ENCODE assay signal across 8 cellular contexts in the genomic region with DNA sequence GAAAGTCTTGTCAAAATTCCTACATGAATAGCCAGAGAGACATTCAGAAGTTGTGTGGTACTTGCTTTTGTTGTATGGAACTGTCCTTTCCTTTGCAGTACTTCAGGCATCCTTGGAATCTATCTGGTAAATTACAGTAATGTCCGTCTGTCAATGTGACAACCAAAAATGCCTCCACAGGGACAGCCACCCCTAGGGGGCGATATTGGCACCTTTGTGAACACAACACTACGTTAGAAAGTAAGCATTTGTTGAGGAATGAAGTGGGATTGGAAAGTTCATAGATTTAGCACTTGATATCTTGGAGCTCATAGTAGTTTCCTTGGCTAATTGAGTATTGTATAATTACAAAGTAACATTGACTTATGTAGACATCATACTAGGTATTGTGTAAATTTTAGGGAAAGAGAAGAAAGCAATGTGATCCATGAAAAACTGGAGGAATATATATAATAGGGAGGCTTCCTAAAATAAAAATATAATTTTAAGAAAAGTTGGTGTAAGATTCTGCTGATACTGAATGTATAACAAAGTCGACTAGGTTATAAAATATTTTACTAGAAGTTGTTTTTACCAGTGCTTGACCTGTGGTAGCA. TPM values are rescaled to one million over a fixed set of nuclear protein-coding genes. Genes with fewer than 3 reads are reported as not detected.
DNase-seq lines count a peak whose midpoint lies in the region; ATAC-seq, FAIRE-seq and TF ChIP-seq lines count a peak whose summit lies in the region.

No MANE protein-coding gene starts in this region.

- FAIRE-seq in A549 (lab: Jason Lieb, UNC), result peak; percentile 43

- peak; percentile 47 to 58; a peak in 4 of 5 replicates for TF ChIP-seq RAD21 in A549 (conservative IDR thresholded peaks at IDR 0.05 in 1 of 2, IDR thresholded peaks at IDR 0.05 in 1 of 2)

- no peak for TF ChIP-seq EP300 in A549 (IDR thresholded peaks at IDR 0.05)

- CTCF ChIA-PET in A549 (lab: Yijun Ruan, JAX), result interaction anchor here (0.6 to 1.2 kb wide), 11 partner anchors 9 to 82 kb away, joined by 3 to 5 read pairs (median 3); no protein-coding TSS in a partner anchor
- CTCF ChIA-PET in GM10248 (lab: Yijun Ruan, JAX), result interaction anchor here (0.6 to 3.3 kb wide), 9 partner anchors 8 to 90 kb away, joined by 3 to 9 read pairs (median 4); partner anchors contain the start of gene TMEFF1

- ATAC-seq in A549, result peak; percentile 68 to 93
- ATAC-seq in HG03175 (IDR thresholded peaks at IDR 0.05; ENCODE audit: unreplicated experiment), result peak; percentile 77

- H3K36me3 ChIP-seq in kidney epithelial cell (ENCODE audit: control insufficient read depth, insufficient read depth, low read length), result no peaks in the 10 kb centered on the region

- no peaks in the 10 kb centered on the region for H3K9me3 ChIP-seq in A549

- no peak overlapping the region for H3K27ac ChIP-seq in A549

- H3K4me2 ChIP-seq in A549, result no peak overlapping the region

- H3K4me1 ChIP-seq in A549, result no peaks in the 10 kb centered on the region

- POLR2A ChIA-PET in A549 (lab: Yijun Ruan, JAX) (no interaction called here), GM10248 (lab: Yijun Ruan, JAX) (no interaction called here)

- DNase-seq in A549 (ENCODE audit: low read depth in 1 of 2, low spot score in 1 of 2) (peak; percentile 50 to 77), GM10248 (ENCODE audit: extremely low spot score) (peak; percentile 36), SW 1271 (lab: John Stamatoyannopoulos, UW) (peak; percentile 22 to 68), amniotic epithelial cell (ENCODE audit: low read depth) (peak; percentile 70), kidney epithelial cell (ENCODE audit: low read depth) (no peak), dedifferentiated amniotic fluid mesenchymal stem cell (ENCODE audit: extremely low spot score) (no peak)
- peak; percentile 45 to 71 (median 68) for DNase-seq in stimulated activated CD4-positive, alpha-beta T cell treated with anti-CD3 and anti-CD28 coated beads, TNF-alpha, amount 100 ng/mL, for 48 hours (ENCODE audit: low read depth in 3 of 3)

- WGBS in A549 (ENCODE audit: missing lambda C conversion rate), result 14% methylated on average over 4 of the region's 4 CpGs

- TF ChIP-seq POLR2A in A549 (IDR thresholded peaks at IDR 0.05; ENCODE audit: low read length), result no peak

- H3K4me3 ChIP-seq in A549 (no peak overlapping the region), kidney epithelial cell (ENCODE audit: low read depth, low read length) (no peak overlapping the region)

- H3K27me3 ChIP-seq in kidney epithelial cell (ENCODE audit: control insufficient read depth, insufficient read depth, low read length), result no peaks in the 10 kb centered on the region

- TF ChIP-seq CTCF in A549 (IDR thresholded peaks at IDR 0.05) (peak; percentile 65), GM10248 (IDR thresholded peaks at IDR 0.05; ENCODE audit: control extremely low read depth, extremely low read depth, low read depth, missing control alignments) (peak; percentile 72), kidney epithelial cell (IDR thresholded peaks at IDR 0.05; ENCODE audit: insufficient read depth, low read length, poor library complexity, severe bottlenecking) (peak; percentile 48)

TF ChIP-seq in A549, 52 proteins besides CTCF, POLR2A, EP300 and RAD21:
- TF ChIP-seq PBX3 (IDR thresholded peaks at IDR 0.05) (no peak), SMC3 (IDR thresholded peaks at IDR 0.05) (peak; percentile 40; the same call in 2 of the 3 replicates)
TF ChIP-seq in A549: peak in this region for 1.

RNA-seq across cellular contexts. Expression of gene TMEFF1, which starts 32.7 kb away (rescaled TPM):
- polyA plus RNA-seq in A549 (2011; rRNA removed), result 0.09 and 0.31 TPM in 2 replicates
- polyA plus RNA-seq in A549 (2012; cell fraction: cytosol; rRNA removed), result 0.48 and 0.88 TPM in 2 replicates
- 0.26 and 0.32 TPM in 2 replicates for polyA plus RNA-seq in A549 (2012; cell fraction: nucleus; rRNA removed)
- polyA plus RNA-seq in A549 (2017; fragmentation: RNase III; extraction: RNeasy Plus Mini Kit Qiagen cat#74134 plus additional on column Dnase treatment), result 0.37 to 0.65 TPM (median 0.61 TPM) in 3 replicates
- polyA minus RNA-seq in A549 (2011; rRNA and poly(A)+ RNA removed), result 0.10 and 0.21 TPM in 2 replicates
- 15.7 and 23.4 TPM in 2 replicates for total RNA-seq in kidney epithelial cell

Comparison
In these comparisons a context has a peak if more than half of its experiments do, and no peak if none do; other contexts are left out.
1. DNase-seq: peak in A549 (2 of 2), GM10248 (single experiment), SW 1271 (2 of 2), amniotic epithelial cell (single experiment) and stimulated activated CD4-positive, alpha-beta T cell treated with anti-CD3 and anti-CD28 coated beads, TNF-alpha, amount 100 ng/mL, for 48 hours (3 of 3); none in kidney epithelial cell (single experiment) and dedifferentiated amniotic fluid mesenchymal stem cell (single experiment).
2. Peak in every context shown above with its lines, with median percentiles within 50 percentile points of each other: CTCF ChIP-seq.